Comparison of ENCODE assay signal across 8 cellular contexts in genomic region chr15:48974865-48975264, GRCh38. TPM values are rescaled to one million over a fixed set of nuclear protein-coding genes. Genes with fewer than 3 reads are reported as not detected.
DNase-seq lines count a peak whose midpoint lies in the region; ATAC-seq, FAIRE-seq and TF ChIP-seq lines count a peak whose summit lies in the region.

No MANE protein-coding gene starts in this region.

- 0 out of 3 replicates have a peak, but pooled peaks of 1 of the 2 experiments have one; percentile 18 for TF ChIP-seq POLR2A in H1 (IDR thresholded peaks at IDR 0.05; ENCODE audit: control extremely low read depth in 1 of 2, low read depth in 2 of 2, low read length in 2 of 2)

- H3K18ac ChIP-seq in H1 (ENCODE audit: extremely low read depth, low read length): 0 out of 2 replicates have a peak overlapping the region, but pooled peaks have one; percentile 16

- H3K4ac ChIP-seq in H1 (replicated peaks; ENCODE audit: insufficient read length, low read depth, low read length): no peak overlapping the region

- no peak; a peak in 2 of 4 replicates for TF ChIP-seq RAD21 in H1 (IDR thresholded peaks at IDR 0.05 in 1 of 2, conservative IDR thresholded peaks at IDR 0.05 in 1 of 2; ENCODE audit: low read depth in 2 of 2, low read length in 2 of 2)

- no peaks in the 10 kb centered on the region for H3K9me3 ChIP-seq in H1 (ENCODE audit: insufficient read depth in 2 of 2, low read depth in 1 of 2, low read length in 1 of 2)

- peaks cover 5 to 18% (median 8%) of the 10 kb centered on the region in 4 experiments for H3K4me1 ChIP-seq in H1 (replicated peaks in 1 of 4; ENCODE audit: control insufficient read depth in 3 of 4, insufficient read depth in 4 of 4, low read length in 3 of 4)

- no peak overlapping the region for H4K5ac ChIP-seq in H1 (ENCODE audit: insufficient read length, low read depth, low read length)

- H3K36me3 ChIP-seq in H7 (replicated peaks; ENCODE audit: control insufficient read depth, insufficient read depth, low read length) (no peaks in the 10 kb centered on the region), H1 (ENCODE audit: control insufficient read depth in 2 of 4, insufficient read depth in 4 of 4, low read length in 3 of 4) (no peaks in the 10 kb centered on the region)

- peak in 2 of 3 experiments; percentile 6 to 21; a peak in 2 of 4 replicates for TF ChIP-seq CTCF in H1 (IDR thresholded peaks at IDR 0.05; ENCODE audit: control extremely low read depth in 1 of 3, insufficient read depth in 1 of 3, low read depth in 1 of 3, low read length in 3 of 3)
- TF ChIP-seq CTCF in omental fat pad (IDR thresholded peaks at IDR 0.05): no peak

- H2BK120ac ChIP-seq in H1 (replicated peaks; ENCODE audit: low read depth, low read length): no peak overlapping the region

- no peaks in the 10 kb centered on the region for H3K79me1 ChIP-seq in H1 (ENCODE audit: low read depth, low read length)

- H3K27ac ChIP-seq in H1 (ENCODE audit: low read depth, low read length): no peak overlapping the region

- no peak overlapping the region for H4K8ac ChIP-seq in H1 (ENCODE audit: extremely low read depth, insufficient read depth, low read length)

- no peak overlapping the region for H2AFZ ChIP-seq in H1 (ENCODE audit: low read length)

- H3K23me2 ChIP-seq in H1 (ENCODE audit: low read depth, low read length): peaks cover 3% of the 10 kb centered on the region; the same call in 1 of the 2 replicates

- CTCF ChIA-PET in H1 (lab: Charles Lee; ENCODE audit: partially characterized antibody): interaction anchor here (0.6 to 3.6 kb wide), 16 partner anchors 8 to 436 kb away, joined by 3 to 20 read pairs (median 6); partner anchors contain the start of gene EID1

- no peak overlapping the region for H3K56ac ChIP-seq in H1 (replicated peaks; ENCODE audit: insufficient read length, low read depth, low read length)

- H3K27me3 ChIP-seq in H7 (ENCODE audit: control insufficient read depth, insufficient read depth, low read length): 0 out of 2 replicates have a peak, but pooled peaks cover 2% of the 10 kb centered on the region
- H3K27me3 ChIP-seq in H1 (replicated peaks in 1 of 4; ENCODE audit: control insufficient read depth in 3 of 4, extremely low read depth in 1 of 4, insufficient read depth in 3 of 4, low read length in 3 of 4): peaks cover 0 to 4% (median 0%) of the 10 kb centered on the region in 4 experiments; a peak in 1 of 7 replicates

- no peak overlapping the region for H3K4me2 ChIP-seq in H1 (ENCODE audit: insufficient read depth in 1 of 2, low read depth in 2 of 2, low read length in 2 of 2)

- H3K14ac ChIP-seq in H1 (ENCODE audit: insufficient read length): no peak overlapping the region

- H2BK12ac ChIP-seq in H1 (ENCODE audit: low read depth, low read length): no peak overlapping the region

- ATAC-seq in omental fat pad (ENCODE audit: low FRiP score) (no peak), GM19035 (IDR thresholded peaks at IDR 0.05; ENCODE audit: unreplicated experiment) (no peak)

- H2BK20ac ChIP-seq in H1 (ENCODE audit: low read length): no peak overlapping the region

- no peak overlapping the region for H3K23ac ChIP-seq in H1 (ENCODE audit: insufficient read length)

- H2AK5ac ChIP-seq in H1 (ENCODE audit: low read depth, low read length): no peak overlapping the region

- no peaks in the 10 kb centered on the region for H4K20me1 ChIP-seq in H1 (replicated peaks in 1 of 2; ENCODE audit: control insufficient read depth in 1 of 2, insufficient read depth in 2 of 2, low read length in 2 of 2)

- FAIRE-seq in H1 (lab: Jason Lieb, UNC): peak; percentile 76

- H3K4me3 ChIP-seq in H7 (ENCODE audit: insufficient read depth, low read depth, low read length) (no peak overlapping the region), H1 (ENCODE audit: extremely low read depth in 1 of 4, insufficient read depth in 2 of 4, low read depth in 3 of 4, low read length in 4 of 4) (peak overlapping the region in 1 of 4 experiments; percentile 61; a peak in 1 of 8 replicates)

- TF ChIP-seq EP300 in H1 (IDR thresholded peaks at IDR 0.05; ENCODE audit: borderline replicate concordance in 1 of 2, low read depth in 2 of 2, low read length in 2 of 2): no peak

- H3K9ac ChIP-seq in H1 (replicated peaks in 1 of 4; ENCODE audit: extremely low read depth in 1 of 4, low read depth in 3 of 4, low read length in 3 of 4): 0 out of 7 replicates have a peak overlapping the region, but pooled peaks of 1 of the 4 experiments have one; percentile 37

- DNase-seq in H7 (peak; percentile 71), RPMI7951 (ENCODE audit: low read depth) (peak; percentile 58), H1 (ENCODE audit: low read depth in 1 of 2, low spot score in 2 of 2) (no peak), occipital lobe (lab: John Stamatoyannopoulos, UW) (peak; percentile 4), omental fat pad (ENCODE audit: low spot score) (no peak), Ammon's horn (ENCODE audit: low spot score) (no peak)
- DNase-seq in activated T-cell treated with anti-CD3 and anti-CD28 coated beads, Interleukin-2, amount 50 U/mL, for 1 hour: no peak

- no peaks in the 10 kb centered on the region for H3K79me2 ChIP-seq in H1 (ENCODE audit: control insufficient read depth in 1 of 2, insufficient read depth in 2 of 2, low read length in 2 of 2)

- 43% methylated on average over 2 of the region's 2 CpGs; no CpG with 5 or more reads in 1 of the 2 experiments for WGBS in H1 (ENCODE audit: extremely low coverage in 1 of 2, insufficient coverage in 1 of 2, insufficient read length in 1 of 2, insufficient replicate concordance in 2 of 2, low coverage in 1 of 2, low lambda C conversion rate in 2 of 2, missing lambda C conversion rate in 1 of 2), 2 experiments

- H2BK5ac ChIP-seq in H1 (ENCODE audit: low read depth, low read length): no peak overlapping the region

- no peak overlapping the region for H2BK15ac ChIP-seq in H1 (ENCODE audit: low read length)

- H4K91ac ChIP-seq in H1 (replicated peaks; ENCODE audit: insufficient read length, low read length): no peak overlapping the region

- POLR2A ChIA-PET in H1 (lab: Charles Lee; ENCODE audit: partially characterized antibody): interaction anchor here (1.8 to 2.7 kb wide), 2 partner anchors 78 to 113 kb away, joined by 5 to 8 read pairs; no protein-coding TSS in a partner anchor

TF ChIP-seq in H1, 55 proteins besides CTCF, POLR2A, EP300 and RAD21:
- TF ChIP-seq TBP (IDR thresholded peaks at IDR 0.05; ENCODE audit: low read depth, low read length): no peak
- no peak for TF ChIP-seq GTF2F1 (IDR thresholded peaks at IDR 0.05; ENCODE audit: borderline replicate concordance, low read depth, low read length)
- TF ChIP-seq EZH2 (IDR thresholded peaks at IDR 0.05; ENCODE audit: low read depth, low read length, severe bottlenecking): no peak
- no peak for TF ChIP-seq USF2 (IDR thresholded peaks at IDR 0.05; ENCODE audit: low read length)
- TF ChIP-seq SAP30 (IDR thresholded peaks at IDR 0.05; ENCODE audit: insufficient read depth, insufficient replicate concordance, low read length): no peak
- no peak for TF ChIP-seq BACH1 (IDR thresholded peaks at IDR 0.05; ENCODE audit: low read length)
- no peak for TF ChIP-seq NANOG (IDR thresholded peaks at IDR 0.05; ENCODE audit: insufficient read depth, low read depth, low read length, poor library complexity, severe bottlenecking)
- no peak for TF ChIP-seq BCL11A (IDR thresholded peaks at IDR 0.05; ENCODE audit: low read depth in 2 of 2, low read length in 2 of 2)
- no peak for TF ChIP-seq TEAD4 (IDR thresholded peaks at IDR 0.05; ENCODE audit: low read depth, low read length)
- no peak for TF ChIP-seq CHD2 (IDR thresholded peaks at IDR 0.05; ENCODE audit: low read length)
- no peak for TF ChIP-seq RBBP5 (IDR thresholded peaks at IDR 0.05; ENCODE audit: borderline replicate concordance, low read depth, low read length)
- no peak for TF ChIP-seq HDAC6 (IDR thresholded peaks at IDR 0.05; ENCODE audit: low read depth, low read length)
- no peak for TF ChIP-seq HDAC2 (IDR thresholded peaks at IDR 0.05; ENCODE audit: borderline replicate concordance in 1 of 2, low read depth in 2 of 2, low read length in 2 of 2)

RNA-seq across cellular contexts. Expression of gene SHC4, which starts 11.1 kb away (rescaled TPM):
- 0.03 and 1.1 TPM in 2 replicates for total RNA-seq in H7 (2014; rRNA removed; shearing (Covaris generic))
- total RNA-seq in RPMI7951 (2014; rRNA removed; shearing (Covaris generic)): 1.2 and 1.9 TPM in 2 replicates
- total RNA-seq in H1 (2021; fragmentation: NEBNext Ultra II Directional; extraction: Animal tissue kit (Norgen Biotek cat#: 25700)): 0.30 and 0.54 TPM in 2 replicates
- polyA plus RNA-seq in H1 (2011; rRNA removed): 0.15 and 0.36 TPM in 2 replicates
- polyA plus RNA-seq in H1 (2011; cell fraction: cytosol; rRNA removed): 0.39 TPM
- polyA plus RNA-seq in H1 (2011; cell fraction: nucleus; rRNA removed): 0.19 TPM
- polyA plus RNA-seq in H1 (2012, experiment 1 of 2): 0.15 to 0.62 TPM (median 0.28 TPM) in 4 replicates
- polyA plus RNA-seq in H1 (2012, experiment 2 of 2): not detected
- polyA plus RNA-seq in H1 (2013, experiment 1 of 2): 0.32 TPM
- 0.22 TPM for polyA plus RNA-seq in H1 (2013, experiment 2 of 2)
- 0.98 and 1.0 TPM in 2 replicates for polyA minus RNA-seq in H1 (2011; rRNA and poly(A)+ RNA removed)
- not detected for polyA minus RNA-seq in H1 (2011; cell fraction: cytosol; rRNA and poly(A)+ RNA removed)
- 4.5 TPM for polyA minus RNA-seq in H1 (2011; cell fraction: nucleus; rRNA and poly(A)+ RNA removed)
- total RNA-seq in occipital lobe (5.5 TPM), omental fat pad (1 to 10 TPM in 2 of 4 donors, under 1 TPM in 1, not detected in 1; 0.48 to 2.2 (median 1.2) TPM)

Comparison
In these comparisons a context has a peak if more than half of its experiments do, and no peak if none do; other contexts are left out.
1. DNase-seq: peak in H7 (single experiment), RPMI7951 (single experiment) and occipital lobe (single experiment); none in H1 (0 of 2), omental fat pad (single experiment), Ammon's horn (single experiment) and activated T-cell treated with anti-CD3 and anti-CD28 coated beads, Interleukin-2, amount 50 U/mL, for 1 hour (single experiment).
2. CTCF ChIP-seq: peak in H1 (2 of 3); none in omental fat pad (0 of 3).